Comparison of ENCODE assay signal across 9 cellular contexts in genomic region chrX:120514236-120514635, GRCh38. TPM values are rescaled to one million over a fixed set of nuclear protein-coding genes. Genes with fewer than 3 reads are reported as not detected.
DNase-seq lines count a peak whose midpoint lies in the region; ATAC-seq and TF ChIP-seq lines count a peak whose summit lies in the region.
"Had no signal": no experiment of that assay in that cellular context is flagged by ENCODE, and none has a peak within 500 bp of the region (broad histone marks: within the 10 kb centered on the region; RNA-seq: fewer than 3 reads in every experiment).

No MANE protein-coding gene starts in this region.

- H3K36me3 ChIP-seq in osteoblast (ENCODE audit: insufficient read depth, low read length), result peaks cover 4% of the 10 kb centered on the region

- ATAC-seq in HG02884 (IDR thresholded peaks at IDR 0.05; ENCODE audit: unreplicated experiment), result no peak
- ATAC-seq in Right ventricle myocardium superior (ENCODE audit: poor library complexity), result no peak

- H3K4me1 ChIP-seq in osteoblast (ENCODE audit: insufficient read depth, low read length), result peaks cover 12% of the 10 kb centered on the region

- H4K20me1 ChIP-seq in osteoblast (ENCODE audit: insufficient read depth, low read length), result no peaks in the 10 kb centered on the region
- H4K20me1 ChIP-seq: BLaER1 treated with 17β-estradiol and CSF1 and Interleukin-3, amounts not matched to agents 10 nM and 100 nM had no signal

- intact Hi-C loops in Right ventricle myocardium superior (cut with DNase I), result no loop called here

- no peak overlapping the region for H3K27ac ChIP-seq in osteoblast (ENCODE audit: low read depth, low read length)
- H3K27ac ChIP-seq: BLaER1 treated with 17β-estradiol and CSF1 and Interleukin-3, amounts not matched to agents 10 nM and 100 nM had no signal

- H3K79me2 ChIP-seq in osteoblast (ENCODE audit: insufficient read depth, low read length), result peaks cover 2% of the 10 kb centered on the region

- H3K4me3 ChIP-seq in osteoblast (ENCODE audit: insufficient read depth, low read length), result no peak overlapping the region
- H3K4me3 ChIP-seq: BLaER1 treated with 17β-estradiol and CSF1 and Interleukin-3, amounts not matched to agents 10 nM and 100 nM had no signal

- DNase-seq in NCI-H1694 (lab: John Stamatoyannopoulos, UW) (peak; percentile 8), NCI-H1694 treated with DMSO at 0.1 percent for 48 hours (lab: John Stamatoyannopoulos, UW) (no peak), LHCN-M2 (ENCODE audit: low read depth) (peak; percentile 16), T47D (ENCODE audit: low read depth in 1 of 2, low spot score in 1 of 2) (peak; percentile 0 to 37), osteoblast (ENCODE audit: insufficient read length, low spot score, missing footprints) (peak; percentile 36), anterior cingulate cortex (lab: John Stamatoyannopoulos, UW) (no peak), Right ventricle myocardium superior (no peak)

- H3K27me3 ChIP-seq in osteoblast (ENCODE audit: insufficient read depth, low read length), result no peaks in the 10 kb centered on the region
- H3K27me3 ChIP-seq: BLaER1 treated with 17β-estradiol and CSF1 and Interleukin-3, amounts not matched to agents 10 nM and 100 nM had no signal

- no peak overlapping the region for H3K4me2 ChIP-seq in osteoblast (ENCODE audit: insufficient read depth, low read length)

- TF ChIP-seq CTCF in osteoblast (IDR thresholded peaks at IDR 0.05; ENCODE audit: extremely low read depth, low read depth, low read length), result peak; percentile 40

- H3K9me3 ChIP-seq in osteoblast (ENCODE audit: low read depth, low read length), result no peaks in the 10 kb centered on the region
- H3K9me3 ChIP-seq: BLaER1 treated with 17β-estradiol and CSF1 and Interleukin-3, amounts not matched to agents 10 nM and 100 nM had no signal

- H2AFZ ChIP-seq in osteoblast (ENCODE audit: low read length), result no peak overlapping the region

- in situ Hi-C loops in T47D (cut with HindIII; ENCODE audit: low pct_unique_long_range_greater_than_20kb, low sequenced_read_pairs), result no loop called here

RNA-seq across cellular contexts. Expression of gene LAMP2, which starts 45.1 kb away (rescaled TPM):
- 121 and 139 TPM in 2 replicates for total RNA-seq in LHCN-M2 (2014; rRNA removed)
- 76.5 TPM for polyA plus RNA-seq in LHCN-M2 (2012)
- 237 and 294 TPM in 2 replicates for total RNA-seq in osteoblast
- total RNA-seq in Right ventricle myocardium superior, result 49.2 TPM

RNA-seq across cellular contexts. Expression of gene CUL4B, which starts 46.5 kb away (rescaled TPM):
- total RNA-seq in LHCN-M2 (2014; rRNA removed) (50.5 and 55.9 TPM in 2 replicates), osteoblast (76.0 TPM in 2 replicates), Right ventricle myocardium superior (17.9 TPM)
- polyA plus RNA-seq in LHCN-M2 (2012), result 24.1 TPM

Comparison
In these comparisons a context has a peak if more than half of its experiments do, and no peak if none do; other contexts are left out.
1. DNase-seq: peak in NCI-H1694 (single experiment), LHCN-M2 (single experiment), T47D (2 of 2) and osteoblast (single experiment); none in NCI-H1694 treated with DMSO at 0.1 percent for 48 hours (single experiment), anterior cingulate cortex (0 of 58) and Right ventricle myocardium superior (single experiment).